Comparison of ENCODE assay signal across 12 cellular contexts in genomic region chr12:80178846-80179245, GRCh38.
DNase-seq lines count a peak whose midpoint lies in the region; ATAC-seq and TF ChIP-seq lines count a peak whose summit lies in the region.
"Had no signal": no experiment of that assay in that cellular context is flagged by ENCODE, and none has a peak within 500 bp of the region (broad histone marks: within the 10 kb centered on the region; RNA-seq: fewer than 3 reads in every experiment).

No MANE protein-coding gene starts in this region.

- no peaks in the 10 kb centered on the region for H3K9me3 Mint-ChIP-seq in activated CD4-positive, alpha-beta memory T cell treated with anti-CD3 and anti-CD28 coated beads, Interleukin-2, amount 10 ng/mL, durations not matched to agents 7 days and 5 days

- peak; percentile 85 for ATAC-seq in GM18520 (IDR thresholded peaks at IDR 0.05; ENCODE audit: unreplicated experiment)
- peak; percentile 89 for ATAC-seq in GM21390 (IDR thresholded peaks at IDR 0.05; ENCODE audit: unreplicated experiment)
- ATAC-seq in HG03095 (IDR thresholded peaks at IDR 0.05; ENCODE audit: unreplicated experiment): peak; percentile 90

- no peaks in the 10 kb centered on the region for H3K27me3 Mint-ChIP-seq in activated CD4-positive, alpha-beta memory T cell treated with anti-CD3 and anti-CD28 coated beads, Interleukin-2, amount 10 ng/mL, durations not matched to agents 7 days and 5 days

- no peak for TF ChIP-seq CTCF in GM13977 (IDR thresholded peaks at IDR 0.05; ENCODE audit: extremely low read depth, insufficient read depth, missing control alignments)

- no peaks in the 10 kb centered on the region for H3K36me3 Mint-ChIP-seq in activated CD4-positive, alpha-beta memory T cell treated with anti-CD3 and anti-CD28 coated beads, Interleukin-2, amount 10 ng/mL, durations not matched to agents 7 days and 5 days (ENCODE audit: low read depth)

- CTCF ChIA-PET in activated CD4-positive, alpha-beta memory T cell treated with anti-CD3 and anti-CD28 coated beads, Interleukin-2, amount 10 ng/mL, durations not matched to agents 7 days and 5 days (lab: Charles Lee): interaction anchor here (0.8 to 1.3 kb wide), 3 partner anchors 9 to 293 kb away, joined by 3 to 4 read pairs (median 3); no protein-coding TSS in a partner anchor

- peak overlapping the region; percentile 1 for H3K27ac Mint-ChIP-seq in activated CD4-positive, alpha-beta memory T cell treated with anti-CD3 and anti-CD28 coated beads, Interleukin-2, amount 10 ng/mL, durations not matched to agents 7 days and 5 days

- in situ Hi-C loops in GM13977 (cut with MboI; ENCODE audit: low pct_unique_long_range_greater_than_20kb, low sequenced_read_pairs, unreplicated experiment): no loop called here

- H3K4me3 Mint-ChIP-seq in activated CD4-positive, alpha-beta memory T cell treated with anti-CD3 and anti-CD28 coated beads, Interleukin-2, amount 10 ng/mL, durations not matched to agents 7 days and 5 days: no peak overlapping the region

- DNase-seq in activated CD4-positive, alpha-beta memory T cell treated with anti-CD3 and anti-CD28 coated beads, Interleukin-2, amount 10 ng/mL, durations not matched to agents 7 days and 5 days: peak; percentile 28
- DNase-seq in cerebellar cortex (ENCODE audit: low spot score) (no peak), DMS153 (lab: John Stamatoyannopoulos, UW) (no peak), GM13977 (ENCODE audit: low spot score) (no peak), SW480 (ENCODE audit: low spot score) (no peak)
- DNase-seq: activated CD4-positive, CD25-positive, alpha-beta regulatory T cell treated with anti-CD3 and anti-CD28 coated beads, Interleukin-2, amount 50 U/mL, for 72 hours; Caco-2; GOT3; NCI-H1105 treated with DMSO at 0.1 percent for 48 hours had no signal

- POLR2A ChIA-PET in activated CD4-positive, alpha-beta memory T cell treated with anti-CD3 and anti-CD28 coated beads, Interleukin-2, amount 10 ng/mL, durations not matched to agents 7 days and 5 days (lab: Charles Lee): interaction anchor here (0.8 kb wide), 1 partner anchor 243 kb away, joined by 3 read pairs; no protein-coding TSS in a partner anchor

- H3K4me1 Mint-ChIP-seq in activated CD4-positive, alpha-beta memory T cell treated with anti-CD3 and anti-CD28 coated beads, Interleukin-2, amount 10 ng/mL, durations not matched to agents 7 days and 5 days: peaks cover 25% of the 10 kb centered on the region
